Comparison of ENCODE assay signal across 1 cellular context in the genomic region with DNA sequence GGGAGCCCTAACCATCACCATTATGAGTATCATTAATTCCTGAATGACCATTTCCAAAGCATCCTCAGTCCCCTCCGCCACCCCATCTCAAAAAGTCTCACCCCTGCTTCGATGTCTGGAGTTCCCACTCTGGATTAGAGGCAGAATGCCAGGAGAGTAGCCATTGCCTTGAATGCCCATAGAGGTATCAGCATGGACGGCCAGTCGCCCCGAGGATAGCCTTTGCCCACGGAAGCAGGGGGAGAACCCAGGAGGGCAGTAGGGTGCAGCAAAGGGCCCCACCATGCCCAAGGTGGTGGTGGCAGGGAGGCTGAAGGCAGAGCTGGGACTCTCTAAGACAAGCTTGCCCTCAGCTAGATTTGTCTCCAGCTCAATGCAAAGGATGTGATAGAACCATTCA.
TF ChIP-seq lines count a peak whose summit lies in the region.

No MANE protein-coding gene starts in this region.

TF ChIP-seq in HCT116, 20 proteins besides CTCF, POLR2A, EP300 and RAD21 (continued from another document):
- TF ChIP-seq, protein P1, sequence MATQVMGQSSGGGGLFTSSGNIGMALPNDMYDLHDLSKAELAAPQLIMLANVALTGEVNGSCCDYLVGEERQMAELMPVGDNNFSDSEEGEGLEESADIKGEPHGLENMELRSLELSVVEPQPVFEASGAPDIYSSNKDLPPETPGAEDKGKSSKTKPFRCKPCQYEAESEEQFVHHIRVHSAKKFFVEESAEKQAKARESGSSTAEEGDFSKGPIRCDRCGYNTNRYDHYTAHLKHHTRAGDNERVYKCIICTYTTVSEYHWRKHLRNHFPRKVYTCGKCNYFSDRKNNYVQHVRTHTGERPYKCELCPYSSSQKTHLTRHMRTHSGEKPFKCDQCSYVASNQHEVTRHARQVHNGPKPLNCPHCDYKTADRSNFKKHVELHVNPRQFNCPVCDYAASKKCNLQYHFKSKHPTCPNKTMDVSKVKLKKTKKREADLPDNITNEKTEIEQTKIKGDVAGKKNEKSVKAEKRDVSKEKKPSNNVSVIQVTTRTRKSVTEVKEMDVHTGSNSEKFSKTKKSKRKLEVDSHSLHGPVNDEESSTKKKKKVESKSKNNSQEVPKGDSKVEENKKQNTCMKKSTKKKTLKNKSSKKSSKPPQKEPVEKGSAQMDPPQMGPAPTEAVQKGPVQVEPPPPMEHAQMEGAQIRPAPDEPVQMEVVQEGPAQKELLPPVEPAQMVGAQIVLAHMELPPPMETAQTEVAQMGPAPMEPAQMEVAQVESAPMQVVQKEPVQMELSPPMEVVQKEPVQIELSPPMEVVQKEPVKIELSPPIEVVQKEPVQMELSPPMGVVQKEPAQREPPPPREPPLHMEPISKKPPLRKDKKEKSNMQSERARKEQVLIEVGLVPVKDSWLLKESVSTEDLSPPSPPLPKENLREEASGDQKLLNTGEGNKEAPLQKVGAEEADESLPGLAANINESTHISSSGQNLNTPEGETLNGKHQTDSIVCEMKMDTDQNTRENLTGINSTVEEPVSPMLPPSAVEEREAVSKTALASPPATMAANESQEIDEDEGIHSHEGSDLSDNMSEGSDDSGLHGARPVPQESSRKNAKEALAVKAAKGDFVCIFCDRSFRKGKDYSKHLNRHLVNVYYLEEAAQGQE (IDR thresholded peaks at IDR 0.05; ENCODE audit: low read depth) = no peak
- TF ChIP-seq SIN3A (IDR thresholded peaks at IDR 0.05; ENCODE audit: low read depth) = no peak
- TF ChIP-seq SRF (IDR thresholded peaks at IDR 0.05; ENCODE audit: low read depth) = no peak
- TF ChIP-seq TCF7L2 (IDR thresholded peaks at IDR 0.05; ENCODE audit: borderline replicate concordance, extremely low read depth, insufficient read depth, insufficient read length) = no peak
- TF ChIP-seq, protein P2, sequence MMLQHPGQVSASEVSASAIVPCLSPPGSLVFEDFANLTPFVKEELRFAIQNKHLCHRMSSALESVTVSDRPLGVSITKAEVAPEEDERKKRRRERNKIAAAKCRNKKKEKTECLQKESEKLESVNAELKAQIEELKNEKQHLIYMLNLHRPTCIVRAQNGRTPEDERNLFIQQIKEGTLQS (IDR thresholded peaks at IDR 0.05) = no peak
